In the genomic region with DNA sequence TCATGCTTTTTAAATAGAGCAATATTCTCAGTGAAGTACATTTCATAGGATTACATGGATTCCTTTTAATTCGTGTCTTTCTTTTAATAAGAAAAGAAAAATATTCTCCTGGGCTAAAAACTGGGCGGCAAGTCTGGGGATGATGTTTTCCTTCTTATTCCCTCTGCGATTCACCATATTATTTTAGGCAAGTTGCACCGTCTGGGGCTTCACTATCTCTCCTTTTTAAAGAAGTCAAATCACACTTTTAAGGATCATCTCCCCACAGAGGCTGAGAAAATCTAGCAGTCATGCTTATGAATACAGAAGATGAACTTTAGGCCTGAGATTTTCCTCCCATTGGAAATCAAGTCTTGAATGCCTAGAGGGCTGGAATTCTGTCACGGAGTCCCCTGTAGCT, we compare ENCODE assay signal across 14 cellular contexts.
DNase-seq lines count a peak whose midpoint lies in the region; ATAC-seq and TF ChIP-seq lines count a peak whose summit lies in the region.
"Had no signal": no experiment of that assay in that cellular context is flagged by ENCODE, and none has a peak within 500 bp of the region (broad histone marks: within the 10 kb centered on the region; RNA-seq: fewer than 3 reads in every experiment).

No MANE protein-coding gene starts in this region.

- no peaks in the 10 kb centered on the region for H3K9me1 ChIP-seq in IMR-90 (ENCODE audit: insufficient read depth, low read length)

- TF ChIP-seq POLR2A in IMR-90 (IDR thresholded peaks at IDR 0.05; ENCODE audit: low read depth, low read length) (no peak), testis (IDR thresholded peaks at IDR 0.05) (no peak)

- no peak overlapping the region for H3K27ac Mint-ChIP-seq in activated CD8-positive, alpha-beta T cell treated with anti-CD3 and anti-CD28 coated beads, Interleukin-2, amount 10 ng/mL, durations not matched to agents 7 days and 5 days
- H3K27ac Mint-ChIP-seq in activated CD8-positive, alpha-beta T cell treated with anti-CD3 and anti-CD28 coated beads for 36 hours = no peak overlapping the region
- peak overlapping the region in 2 of 3 experiments; percentile 51 to 58 for H3K27ac Mint-ChIP-seq in nephron
- no peak overlapping the region for H3K27ac Mint-ChIP-seq in activated naive CD4-positive, alpha-beta T cell treated with anti-CD3 and anti-CD28 coated beads for 36 hours
- H3K27ac Mint-ChIP-seq: CD8-positive, alpha-beta memory T cell had no signal

- CTCF ChIA-PET in activated CD8-positive, alpha-beta T cell treated with anti-CD3 and anti-CD28 coated beads, Interleukin-2, amount 10 ng/mL, durations not matched to agents 7 days and 5 days (lab: Charles Lee) = no interaction called here
- CTCF ChIA-PET in activated CD8-positive, alpha-beta T cell treated with anti-CD3 and anti-CD28 coated beads for 36 hours (lab: Charles Lee) = interaction anchor here (0.6 kb wide), 1 partner anchor 68 kb away, joined by 3 read pairs; no protein-coding TSS in a partner anchor
- CTCF ChIA-PET in IMR-90 (lab: Yijun Ruan, JAX) = no interaction called here
- CTCF ChIA-PET in activated naive CD4-positive, alpha-beta T cell treated with anti-CD3 and anti-CD28 coated beads for 36 hours (lab: Charles Lee) = no interaction called here

- BruUV-seq in IMR-90 (replicated peaks; lab: Mats Ljungman, UMichigan) = no TSS peak

- no peak overlapping the region for H3K9ac ChIP-seq in IMR-90 (ENCODE audit: low read depth, low read length)

- ATAC-seq in activated CD8-positive, alpha-beta T cell treated with anti-CD3 and anti-CD28 coated beads, Interleukin-2, amount 10 ng/mL, durations not matched to agents 7 days and 5 days = no peak
- no peak for ATAC-seq in activated CD8-positive, alpha-beta T cell treated with anti-CD3 and anti-CD28 coated beads for 36 hours
- no peak for ATAC-seq in IMR-90 (ENCODE audit: low read depth)
- ATAC-seq: HepG2 had no signal

- peak overlapping the region; percentile 80; the same call in 1 of the 2 replicates for H3K4ac ChIP-seq in IMR-90 (ENCODE audit: low read depth, low read length)

- H3K4me3 Mint-ChIP-seq in activated CD8-positive, alpha-beta T cell treated with anti-CD3 and anti-CD28 coated beads, Interleukin-2, amount 10 ng/mL, durations not matched to agents 7 days and 5 days = no peak overlapping the region
- H3K4me3 Mint-ChIP-seq in activated CD8-positive, alpha-beta T cell treated with anti-CD3 and anti-CD28 coated beads for 36 hours = no peak overlapping the region
- no peak overlapping the region for H3K4me3 Mint-ChIP-seq in nephron
- H3K4me3 Mint-ChIP-seq in activated naive CD4-positive, alpha-beta T cell treated with anti-CD3 and anti-CD28 coated beads for 36 hours = no peak overlapping the region
- H3K4me3 Mint-ChIP-seq: CD8-positive, alpha-beta memory T cell had no signal

- no peak overlapping the region for H3K23ac ChIP-seq in IMR-90 (ENCODE audit: low read depth, low read length)

- H3K9me3 ChIP-seq in IMR-90 (ENCODE audit: control insufficient read depth, insufficient read depth, low read length) (no peaks in the 10 kb centered on the region), testis (no peaks in the 10 kb centered on the region)
- H3K9me3 ChIP-seq: Caco-2 had no signal

- H3K4me1 Mint-ChIP-seq in activated CD8-positive, alpha-beta T cell treated with anti-CD3 and anti-CD28 coated beads, Interleukin-2, amount 10 ng/mL, durations not matched to agents 7 days and 5 days (ENCODE audit: low read depth) = no peaks in the 10 kb centered on the region
- no peaks in the 10 kb centered on the region for H3K4me1 Mint-ChIP-seq in activated CD8-positive, alpha-beta T cell treated with anti-CD3 and anti-CD28 coated beads for 36 hours (ENCODE audit: low read depth)
- H3K4me1 Mint-ChIP-seq in nephron = peaks cover 56% of the 10 kb centered on the region
- H3K4me1 Mint-ChIP-seq in activated naive CD4-positive, alpha-beta T cell treated with anti-CD3 and anti-CD28 coated beads for 36 hours (ENCODE audit: low read depth) = no peaks in the 10 kb centered on the region
- H3K4me1 Mint-ChIP-seq: CD8-positive, alpha-beta memory T cell had no signal

- H3K56ac ChIP-seq in IMR-90 (ENCODE audit: extremely low read depth, insufficient read depth, low read length) = no peak overlapping the region

- H3K27me3 ChIP-seq in IMR-90 (ENCODE audit: control insufficient read depth, insufficient read depth, low read length) (no peaks in the 10 kb centered on the region), testis (no peaks in the 10 kb centered on the region)

- intact Hi-C loops in activated CD8-positive, alpha-beta T cell treated with anti-CD3 and anti-CD28 coated beads for 36 hours (cut with micrococcal nuclease) = no loop called here
- intact Hi-C loops in IMR-90 (cut with micrococcal nuclease) = no loop called here
- intact Hi-C loops in testis (cut with DNase I; ENCODE audit: low total_unique reads) = no loop called here
- intact Hi-C loops in activated naive CD4-positive, alpha-beta T cell treated with anti-CD3 and anti-CD28 coated beads for 36 hours (cut with micrococcal nuclease) = no loop called here

- 100% methylated on average over 1 of the region's 5 CpGs; no CpG with 5 or more reads in 1 of the 2 experiments for WGBS in IMR-90 (ENCODE audit: extremely low coverage in 2 of 2, insufficient read length in 1 of 2), 2 experiments
- WGBS in testis, 2 donors = 65 to 74% methylated on average over 5 of the region's 5 CpGs

- no peak for TF ChIP-seq CTCF in activated CD8-positive, alpha-beta T cell treated with anti-CD3 and anti-CD28 coated beads for 36 hours (IDR thresholded peaks at IDR 0.05)
- no peak for TF ChIP-seq CTCF in IMR-90 (conservative IDR thresholded peaks at IDR 0.05; ENCODE audit: low read depth, low read length)
- no peak for TF ChIP-seq CTCF in nephron (IDR thresholded peaks at IDR 0.05; ENCODE audit: unreplicated experiment in 3 of 3)
- TF ChIP-seq CTCF in testis (IDR thresholded peaks at IDR 0.05) = no peak

- no peak overlapping the region for H2BK5ac ChIP-seq in IMR-90 (ENCODE audit: low read depth, low read length, poor library complexity, severe bottlenecking)

- H3K36me3 ChIP-seq in IMR-90 (ENCODE audit: control insufficient read depth, insufficient read depth, low read length) (no peaks in the 10 kb centered on the region), testis (ENCODE audit: low read depth, missing control alignments) (no peaks in the 10 kb centered on the region)

- no peak overlapping the region for H4K5ac ChIP-seq in IMR-90 (ENCODE audit: low read depth, low read length)

- H3K14ac ChIP-seq in IMR-90 (replicated peaks; ENCODE audit: low read depth, low read length) = peak overlapping the region; percentile 15; the same call in 1 of the 2 replicates

- H2BK20ac ChIP-seq in IMR-90 (ENCODE audit: low read depth, low read length) = peak overlapping the region; percentile 87; the same call in 1 of the 2 replicates

- no peak overlapping the region for H3K4me2 ChIP-seq in IMR-90 (ENCODE audit: low read depth, low read length)

- no peak overlapping the region for H3K4me3 ChIP-seq in IMR-90 (ENCODE audit: insufficient read depth, low read depth, low read length)
- no peak overlapping the region for H3K4me3 ChIP-seq in testis

- peak overlapping the region; percentile 78 for H2BK120ac ChIP-seq in IMR-90 (ENCODE audit: low read depth, low read length)

- H2BK15ac ChIP-seq in IMR-90 (ENCODE audit: low read depth, low read length) = peak overlapping the region; percentile 97; the same call in 1 of the 3 replicates

- peak overlapping the region; percentile 16; the same call in 1 of the 2 replicates for H3K18ac ChIP-seq in IMR-90 (ENCODE audit: low read depth, low read length)

- peak; percentile 1 for DNase-seq in activated CD8-positive, alpha-beta T cell treated with anti-CD3 and anti-CD28 coated beads, Interleukin-2, amount 10 ng/mL, durations not matched to agents 7 days and 5 days
- DNase-seq in activated CD8-positive, alpha-beta T cell treated with anti-CD3 and anti-CD28 coated beads for 36 hours = no peak
- DNase-seq in IMR-90 (no peak), testis (peak; percentile 19), NCI-H1694 (lab: John Stamatoyannopoulos, UW) (no peak)
- no peak for DNase-seq in activated naive CD4-positive, alpha-beta T cell treated with anti-CD3 and anti-CD28 coated beads for 36 hours
- DNase-seq: Caco-2; CD8-positive, alpha-beta memory T cell; DND-41; GDM1; HCEC 1CT had no signal

- H4K8ac ChIP-seq in IMR-90 (ENCODE audit: low read depth in 2 of 2, low read length in 2 of 2) = peak overlapping the region in 1 of 2 experiments; percentile 9; a peak in 1 of 4 replicates

- in situ Hi-C loops in IMR-90 (cut with MboI; ENCODE audit: low sequenced_read_pairs) = no loop called here

- peaks cover 6 to 8% of the 10 kb centered on the region in 2 experiments; a peak in 3 of 4 replicates for H3K79me1 ChIP-seq in IMR-90 (ENCODE audit: low read depth in 1 of 2, low read length in 2 of 2)

- POLR2A ChIA-PET in activated CD8-positive, alpha-beta T cell treated with anti-CD3 and anti-CD28 coated beads, Interleukin-2, amount 10 ng/mL, durations not matched to agents 7 days and 5 days (lab: Charles Lee) = no interaction called here
- POLR2A ChIA-PET in activated CD8-positive, alpha-beta T cell treated with anti-CD3 and anti-CD28 coated beads for 36 hours (lab: Charles Lee) = interaction anchor here (0.7 kb wide), 1 partner anchor 943 kb away, joined by 3 read pairs; no protein-coding TSS in a partner anchor
- POLR2A ChIA-PET in IMR-90 (lab: Charles Lee; ENCODE audit: unreplicated experiment) = no interaction called here

- H4K20me1 ChIP-seq in IMR-90 (ENCODE audit: insufficient read depth, low read length) = no peaks in the 10 kb centered on the region

- H3K9me3 Mint-ChIP-seq in activated CD8-positive, alpha-beta T cell treated with anti-CD3 and anti-CD28 coated beads, Interleukin-2, amount 10 ng/mL, durations not matched to agents 7 days and 5 days (ENCODE audit: insufficient read depth) = no peaks in the 10 kb centered on the region
- H3K9me3 Mint-ChIP-seq in activated CD8-positive, alpha-beta T cell treated with anti-CD3 and anti-CD28 coated beads for 36 hours = no peaks in the 10 kb centered on the region
- peaks cover 9% of the 10 kb centered on the region for H3K9me3 Mint-ChIP-seq in nephron
- no peaks in the 10 kb centered on the region for H3K9me3 Mint-ChIP-seq in activated naive CD4-positive, alpha-beta T cell treated with anti-CD3 and anti-CD28 coated beads for 36 hours

- H3K27ac ChIP-seq in IMR-90 (ENCODE audit: insufficient read depth, low read length) (no peak overlapping the region), testis (peak overlapping the region; percentile 9 to 78)
- H3K27ac ChIP-seq: 22Rv1 had no signal

- no peak for TF ChIP-seq RAD21 in IMR-90 (IDR thresholded peaks at IDR 0.05; ENCODE audit: low read length)

- peak overlapping the region; percentile 86; the same call in 1 of the 2 replicates for H2AK5ac ChIP-seq in IMR-90 (ENCODE audit: low read depth, low read length)

- 0 out of 2 replicates have a peak overlapping the region, but pooled peaks have one; percentile 51 for H4K91ac ChIP-seq in IMR-90 (ENCODE audit: insufficient read depth, low read depth, low read length)

- H2AK9ac ChIP-seq in IMR-90 (replicated peaks; ENCODE audit: low read depth, low read length, poor library complexity) = peak overlapping the region; percentile 77

- no peaks in the 10 kb centered on the region for H3K36me3 Mint-ChIP-seq in activated CD8-positive, alpha-beta T cell treated with anti-CD3 and anti-CD28 coated beads, Interleukin-2, amount 10 ng/mL, durations not matched to agents 7 days and 5 days (ENCODE audit: low read depth)
- no peaks in the 10 kb centered on the region for H3K36me3 Mint-ChIP-seq in activated CD8-positive, alpha-beta T cell treated with anti-CD3 and anti-CD28 coated beads for 36 hours (ENCODE audit: low read depth)
- no peaks in the 10 kb centered on the region for H3K36me3 Mint-ChIP-seq in nephron (ENCODE audit: low read depth)
- H3K36me3 Mint-ChIP-seq in activated naive CD4-positive, alpha-beta T cell treated with anti-CD3 and anti-CD28 coated beads for 36 hours (ENCODE audit: low read depth) = no peaks in the 10 kb centered on the region
- H3K36me3 Mint-ChIP-seq: CD8-positive, alpha-beta memory T cell had no signal

- peaks cover 6% of the 10 kb centered on the region for H3K27me3 Mint-ChIP-seq in activated CD8-positive, alpha-beta T cell treated with anti-CD3 and anti-CD28 coated beads, Interleukin-2, amount 10 ng/mL, durations not matched to agents 7 days and 5 days (ENCODE audit: low read depth)
- peaks cover 16% of the 10 kb centered on the region for H3K27me3 Mint-ChIP-seq in activated CD8-positive, alpha-beta T cell treated with anti-CD3 and anti-CD28 coated beads for 36 hours
- H3K27me3 Mint-ChIP-seq in nephron (ENCODE audit: low read depth) = peaks cover 3% of the 10 kb centered on the region
- peaks cover 7% of the 10 kb centered on the region for H3K27me3 Mint-ChIP-seq in activated naive CD4-positive, alpha-beta T cell treated with anti-CD3 and anti-CD28 coated beads for 36 hours (ENCODE audit: low read depth)

- H2AFZ ChIP-seq in IMR-90 (replicated peaks; ENCODE audit: low read length, poor library complexity) = no peak overlapping the region

- dilution Hi-C loops in IMR-90 (cut with HindIII; ENCODE audit: low sequenced_read_pairs, unreplicated experiment) = no loop called here

- H3K4me1 ChIP-seq in IMR-90 (ENCODE audit: control insufficient read depth, insufficient read depth, low read length) (peaks cover 8% of the 10 kb centered on the region), testis (peaks cover 5% of the 10 kb centered on the region)
- H3K4me1 ChIP-seq: Caco-2 had no signal

Comparison
In these comparisons a context has a peak if more than half of its experiments do, and no peak if none do; other contexts are left out.
1. DNase-seq: peak in activated CD8-positive, alpha-beta T cell treated with anti-CD3 and anti-CD28 coated beads, Interleukin-2, amount 10 ng/mL, durations not matched to agents 7 days and 5 days (single experiment) and testis (single experiment); none in activated CD8-positive, alpha-beta T cell treated with anti-CD3 and anti-CD28 coated beads for 36 hours (single experiment), IMR-90 (single experiment), activated naive CD4-positive, alpha-beta T cell treated with anti-CD3 and anti-CD28 coated beads for 36 hours (single experiment) and NCI-H1694 (single experiment).
2. H3K27ac Mint-ChIP-seq: peak in nephron (2 of 3); none in activated CD8-positive, alpha-beta T cell treated with anti-CD3 and anti-CD28 coated beads, Interleukin-2, amount 10 ng/mL, durations not matched to agents 7 days and 5 days (single experiment), activated CD8-positive, alpha-beta T cell treated with anti-CD3 and anti-CD28 coated beads for 36 hours (single experiment) and activated naive CD4-positive, alpha-beta T cell treated with anti-CD3 and anti-CD28 coated beads for 36 hours (single experiment).